35 cellular contexts compared by ENCODE assay signal in the genomic region with DNA sequence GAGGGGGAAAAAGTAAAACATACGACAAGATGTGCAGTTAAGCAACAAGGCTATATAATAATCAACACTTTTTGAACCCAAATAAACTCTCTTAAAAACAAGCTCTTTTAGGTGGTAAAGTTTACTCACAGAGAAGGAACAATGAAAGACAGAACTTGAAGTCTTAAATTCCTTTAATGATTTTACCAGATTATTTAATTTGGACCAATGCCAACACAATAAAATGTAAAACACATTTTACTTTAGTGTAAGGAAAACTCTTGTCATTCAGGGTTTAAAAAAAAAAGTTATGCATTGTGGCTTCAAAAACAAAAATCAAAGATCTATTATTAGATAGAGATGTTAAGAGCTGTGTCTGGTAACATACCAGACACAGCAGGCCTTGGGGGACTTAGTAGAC. TPM values are rescaled to one million over a fixed set of nuclear protein-coding genes. Genes with fewer than 3 reads are reported as not detected.
"Had no signal": no experiment of that assay in that cellular context is flagged by ENCODE, and none has a peak within 500 bp of the region (broad histone marks: within the 10 kb centered on the region; RNA-seq: fewer than 3 reads in every experiment).

No MANE protein-coding gene starts in this region.

- DNase-seq: activated CD4-positive, alpha-beta T cell treated with anti-CD3 and anti-CD28 coated beads, Interleukin-2, amount 10 ng/mL, durations not matched to agents 24 days and 14 days; activated CD4-positive, alpha-beta T cell treated with anti-CD3 and anti-CD28 coated beads, Interleukin-2, amount 50 U/mL, for 4 hours; activated CD8-positive, alpha-beta T cell treated with anti-CD3 and anti-CD28 coated beads for 36 hours; activated gamma-delta T cell treated with Interleukin-2 at 50 U/mL for 16 hours; activated naive CD4-positive, alpha-beta T cell treated with anti-CD3 and anti-CD28 coated beads for 36 hours; activated T-cell treated with anti-CD3 and anti-CD28 coated beads, Interleukin-2, amount 50 U/mL, for 24 hours; adrenal gland; body of pancreas; Karpas-422; KBM-7; MM.1S; NCI-H1105; NCI-H1436; NCI-H1694 treated with DMSO at 0.1 percent for 48 hours; NCI-H2029; NCI-H2107; NCI-H2171; NCI-H510A; NCI-H526; NCI-H748 treated with DMSO at 0.1 percent for 48 hours; NK-92 treated with Interleukin-12 subunit alpha and Interleukin-12 subunit beta, amount 100 ng/mL, for 24 hours; PC-3; Peyer's patch; RPMI8226; SHP77 treated with DMSO at 0.1 percent for 48 hours; SW 1271; T-helper 1 cell; T-helper 2 cell; T-helper 9 cell had no signal

- H3K27ac ChIP-seq: adrenal gland, body of pancreas, breast epithelium, Peyer's patch, SJSA1 had no signal

- H3K36me3 ChIP-seq: adrenal gland, breast epithelium, Peyer's patch, SJSA1 had no signal

- H3K4me3 Mint-ChIP-seq: activated CD4-positive, alpha-beta T cell treated with anti-CD3 and anti-CD28 coated beads, Interleukin-2, amount 10 ng/mL, durations not matched to agents 24 days and 14 days; activated CD8-positive, alpha-beta T cell treated with anti-CD3 and anti-CD28 coated beads for 36 hours; activated naive CD4-positive, alpha-beta T cell treated with anti-CD3 and anti-CD28 coated beads for 36 hours; activated T-cell treated with anti-CD3 and anti-CD28 coated beads, Interleukin-2, amount 50 U/mL, for 24 hours; activated T-helper 1 cell treated with anti-CD3 and anti-CD28 coated beads, Interleukin-12 subunit alpha, Interleukin-12 subunit beta, Interleukin-2, Interleukin-4 antibody, amounts not matched to agents 30 ng/mL and 10 ng/mL and 1 ng/mL, durations not matched to agents 14 hours and 24 hours and 36 hours had no signal

- H3K9me3 ChIP-seq: adrenal gland, body of pancreas, breast epithelium, Peyer's patch, SJSA1 had no signal

- H3K27me3 ChIP-seq: adrenal gland, body of pancreas, breast epithelium, Peyer's patch, SJSA1 had no signal

- H3K4me1 Mint-ChIP-seq: activated CD4-positive, alpha-beta T cell treated with anti-CD3 and anti-CD28 coated beads, Interleukin-2, amount 10 ng/mL, durations not matched to agents 24 days and 14 days had no signal

- H3K4me3 ChIP-seq: adrenal gland, body of pancreas, breast epithelium, Peyer's patch, SJSA1 had no signal

- H3K36me3 Mint-ChIP-seq: activated naive CD4-positive, alpha-beta T cell treated with anti-CD3 and anti-CD28 coated beads, Interleukin-2, amount 50 U/mL, for 72 hours had no signal

- FAIRE-seq: astrocyte had no signal

- H3K27ac Mint-ChIP-seq: activated CD4-positive, alpha-beta T cell treated with anti-CD3 and anti-CD28 coated beads, Interleukin-2, amount 10 ng/mL, durations not matched to agents 24 days and 14 days; activated CD8-positive, alpha-beta T cell treated with anti-CD3 and anti-CD28 coated beads for 36 hours; activated naive CD4-positive, alpha-beta T cell treated with anti-CD3 and anti-CD28 coated beads for 36 hours; activated naive CD4-positive, alpha-beta T cell treated with anti-CD3 and anti-CD28 coated beads, Interleukin-2, amount 50 U/mL, for 72 hours; activated T-cell treated with anti-CD3 and anti-CD28 coated beads, Interleukin-2, amount 50 U/mL, for 24 hours; activated T-helper 1 cell treated with anti-CD3 and anti-CD28 coated beads, Interleukin-12 subunit alpha, Interleukin-12 subunit beta, Interleukin-2, Interleukin-4 antibody, amounts not matched to agents 30 ng/mL and 10 ng/mL and 1 ng/mL, durations not matched to agents 14 hours and 24 hours and 36 hours had no signal

- ATAC-seq: activated CD8-positive, alpha-beta T cell treated with anti-CD3 and anti-CD28 coated beads for 36 hours; activated naive CD4-positive, alpha-beta T cell treated with anti-CD3 and anti-CD28 coated beads, Interleukin-2, amount 50 U/mL, for 72 hours; body of pancreas; PC-3 had no signal

- H3K9me3 Mint-ChIP-seq: activated CD4-positive, alpha-beta T cell treated with anti-CD3 and anti-CD28 coated beads, Interleukin-2, amount 10 ng/mL, durations not matched to agents 24 days and 14 days; activated CD8-positive, alpha-beta T cell treated with anti-CD3 and anti-CD28 coated beads for 36 hours; activated naive CD4-positive, alpha-beta T cell treated with anti-CD3 and anti-CD28 coated beads for 36 hours; activated naive CD4-positive, alpha-beta T cell treated with anti-CD3 and anti-CD28 coated beads, Interleukin-2, amount 50 U/mL, for 72 hours; activated T-cell treated with anti-CD3 and anti-CD28 coated beads, Interleukin-2, amount 50 U/mL, for 24 hours; activated T-helper 1 cell treated with anti-CD3 and anti-CD28 coated beads, Interleukin-12 subunit alpha, Interleukin-12 subunit beta, Interleukin-2, Interleukin-4 antibody, amounts not matched to agents 30 ng/mL and 10 ng/mL and 1 ng/mL, durations not matched to agents 14 hours and 24 hours and 36 hours had no signal

- H3K4me1 ChIP-seq: adrenal gland, breast epithelium, SJSA1 had no signal

- H3K27me3 Mint-ChIP-seq: activated CD4-positive, alpha-beta T cell treated with anti-CD3 and anti-CD28 coated beads, Interleukin-2, amount 10 ng/mL, durations not matched to agents 24 days and 14 days; activated CD8-positive, alpha-beta T cell treated with anti-CD3 and anti-CD28 coated beads for 36 hours; activated T-cell treated with anti-CD3 and anti-CD28 coated beads, Interleukin-2, amount 50 U/mL, for 24 hours had no signal

RNA-seq across cellular contexts. Expression of gene TSPAN8, which starts 13.1 kb away (rescaled TPM):
- total RNA-seq: activated CD4-positive, alpha-beta T cell treated with anti-CD3 and anti-CD28 coated beads, Interleukin-2, amount 10 ng/mL, durations not matched to agents 24 days and 14 days; activated CD8-positive, alpha-beta T cell treated with anti-CD3 and anti-CD28 coated beads for 36 hours; activated naive CD4-positive, alpha-beta T cell treated with anti-CD3 and anti-CD28 coated beads for 36 hours; activated naive CD4-positive, alpha-beta T cell treated with anti-CD3 and anti-CD28 coated beads, Interleukin-2, amount 50 U/mL, for 72 hours; activated T-helper 1 cell treated with anti-CD3 and anti-CD28 coated beads, Interleukin-12 subunit alpha, Interleukin-12 subunit beta, Interleukin-2, Interleukin-4 antibody, amounts not matched to agents 30 ng/mL and 10 ng/mL and 1 ng/mL, durations not matched to agents 14 hours and 24 hours and 36 hours; astrocyte; cardiac septum; SJSA1 had no signal
